In genomic region chr1:153627797-153628626, GRCh38 we compare ENCODE assay signal across 8 cellular contexts. TPM values are rescaled to one million over a fixed set of nuclear protein-coding genes. Genes with fewer than 3 reads are reported as not detected.
DNase-seq lines count a peak whose midpoint lies in the region; ATAC-seq and TF ChIP-seq lines count a peak whose summit lies in the region.

S100A1 (plus strand) TSS chr1:153628434; CDS start chr1:153630522, 2,088 bp downstream.

- H4K20me1 ChIP-seq in neural cell (ENCODE audit: insufficient read depth): no peaks in the 10 kb centered on the region

- H3K27me3 ChIP-seq in AG04450 (ENCODE audit: control insufficient read depth, insufficient read depth, low read length) (no peaks in the 10 kb centered on the region), Panc1 (ENCODE audit: control insufficient read depth, insufficient read depth, low read length) (no peaks in the 10 kb centered on the region), neural cell (ENCODE audit: insufficient read depth, low read depth, low read length) (no peaks in the 10 kb centered on the region)

- no peak within 1 kb of the TSS for H3K9ac ChIP-seq in neural cell (ENCODE audit: low read length)

- no peak within 1 kb of the TSS for H3K4me2 ChIP-seq in neural cell (ENCODE audit: low read length)

- DNase-seq in AG04450 (ENCODE audit: low read depth, low spot score) (no peak), Panc1 (ENCODE audit: low read depth, low spot score) (no peak), fibroblast of mammary gland (ENCODE audit: low read depth) (no peak), SHP77 (lab: John Stamatoyannopoulos, UW) (no peak), NCI-H146 (lab: John Stamatoyannopoulos, UW) (no peak), NCI-H146 treated with DMSO at 0.1 percent for 48 hours (lab: John Stamatoyannopoulos, UW; ENCODE audit: unreplicated experiment) (no peak)
- DNase-seq in stimulated activated CD4-positive, alpha-beta T cell treated with anti-CD3 and anti-CD28 coated beads, Interleukin-15, amount 100 ng/mL, for 24 hours: no peak

- peak within 1 kb of the TSS; percentile 80 for H3K4me3 ChIP-seq in AG04450 (ENCODE audit: low read depth, low read length)
- peak within 1 kb of the TSS; percentile 53 to 79 for H3K4me3 ChIP-seq in Panc1 (ENCODE audit: low read depth in 2 of 2, low read length in 2 of 2)
- peak within 1 kb of the TSS; percentile 87 for H3K4me3 ChIP-seq in fibroblast of mammary gland (ENCODE audit: control insufficient read depth, low read depth, low read length)
- H3K4me3 ChIP-seq in neural cell (ENCODE audit: low read length): no peak within 1 kb of the TSS

- no peaks in the 10 kb centered on the region for H3K79me2 ChIP-seq in neural cell (replicated peaks; ENCODE audit: insufficient read depth, low read length)

- peak within 1 kb of the TSS; percentile 92 for H3K27ac ChIP-seq in AG04450 (ENCODE audit: low read depth, low read length)
- peak within 1 kb of the TSS; percentile 92 for H3K27ac ChIP-seq in Panc1 (ENCODE audit: low read length)
- H3K27ac ChIP-seq in neural cell (ENCODE audit: low read length): no peak within 1 kb of the TSS

- peaks cover 34% of the 10 kb centered on the region for H3K4me1 ChIP-seq in Panc1 (ENCODE audit: control insufficient read depth, insufficient read depth, low read length)

- no TSS peak for BruUV-seq in Panc1 (replicated peaks; lab: Mats Ljungman, UMichigan)

- CTCF ChIA-PET in AG04450 (lab: Charles Lee) (interaction anchor here (0.6 to 3.7 kb wide), 31 partner anchors 9 to 276 kb away, joined by 3 to 80 read pairs (median 6); partner anchors contain the start of genes S100A14, S100A16, S100A6 and SNAPIN), Panc1 (lab: Charles Lee) (interaction anchor here (0.5 to 1.5 kb wide), 9 partner anchors 10 to 150 kb away, joined by 3 to 12 read pairs (median 4); no protein-coding TSS in a partner anchor)

- no peaks in the 10 kb centered on the region for H3F3A ChIP-seq in neural cell (ENCODE audit: insufficient read depth, low read length, poor library complexity, severe bottlenecking)

- no peak for TF ChIP-seq RAD21 in neural cell (conservative IDR thresholded peaks at IDR 0.05)

- peak; percentile 61 for ATAC-seq in Panc1

- intact Hi-C loops in Panc1 (cut with micrococcal nuclease; ENCODE audit: unreplicated experiment): no loop called here

- no peak for TF ChIP-seq CTCF in AG04450 (IDR thresholded peaks at IDR 0.05; ENCODE audit: low read depth, low read length)
- no peak for TF ChIP-seq CTCF in Panc1 (IDR thresholded peaks at IDR 0.05)
- TF ChIP-seq CTCF in fibroblast of mammary gland (conservative IDR thresholded peaks at IDR 0.05; ENCODE audit: control insufficient read depth, insufficient read depth, low read depth, low read length): no peak
- TF ChIP-seq CTCF in neural cell (IDR thresholded peaks at IDR 0.05; ENCODE audit: poor library complexity, severe bottlenecking): no peak

- H2AFZ ChIP-seq in neural cell (ENCODE audit: low read depth, low read length): peak within 1 kb of the TSS; percentile 43

- no peaks in the 10 kb centered on the region for H3K9me2 ChIP-seq in neural cell (ENCODE audit: insufficient read depth, low read length)

- in situ Hi-C loops in Panc1 (cut with HindIII; ENCODE audit: low pct_unique_long_range_greater_than_20kb, low sequenced_read_pairs): no loop called here

- TF ChIP-seq EP300 in neural cell (conservative IDR thresholded peaks at IDR 0.05; ENCODE audit: poor library complexity, severe bottlenecking): no peak

- H3K36me3 ChIP-seq in Panc1 (ENCODE audit: control insufficient read depth, insufficient read depth, low read length) (no peaks in the 10 kb centered on the region), neural cell (ENCODE audit: insufficient read depth, low read length) (no peaks in the 10 kb centered on the region)

- H3K9me3 ChIP-seq in AG04450 (ENCODE audit: control insufficient read depth, insufficient read depth, low read length) (no peaks in the 10 kb centered on the region), Panc1 (ENCODE audit: control insufficient read depth, insufficient read depth, low read depth, low read length) (no peaks in the 10 kb centered on the region), neural cell (ENCODE audit: low read length) (no peaks in the 10 kb centered on the region)

- POLR2A ChIA-PET in AG04450 (lab: Yijun Ruan, JAX) (interaction anchor here (0.5 to 3.4 kb wide), 28 partner anchors 10 to 366 kb away, joined by 3 to 46 read pairs (median 4); partner anchors contain the start of genes RPS27, S100A14, S100A16 and S100A6), Panc1 (lab: Charles Lee) (interaction anchor here (0.6 to 1.3 kb wide), 7 partner anchors 9 to 631 kb away, joined by 3 to 6 read pairs (median 3); partner anchors contain the start of gene S100A16)

TF ChIP-seq in neural cell, 6 proteins besides CTCF, POLR2A, EP300 and RAD21:
- TF ChIP-seq SMC3 (conservative IDR thresholded peaks at IDR 0.05; ENCODE audit: poor library complexity) (no peak), POLR2AphosphoS5 (IDR thresholded peaks at IDR 0.05) (no peak), TAF1 (IDR thresholded peaks at IDR 0.05; ENCODE audit: low read depth) (no peak), MXI1 (conservative IDR thresholded peaks at IDR 0.05; ENCODE audit: poor library complexity, severe bottlenecking) (no peak), EZH2 (IDR thresholded peaks at IDR 0.05; ENCODE audit: borderline replicate concordance, insufficient read depth, low read length, poor library complexity, severe bottlenecking) (no peak)
- TF ChIP-seq, protein P1, sequence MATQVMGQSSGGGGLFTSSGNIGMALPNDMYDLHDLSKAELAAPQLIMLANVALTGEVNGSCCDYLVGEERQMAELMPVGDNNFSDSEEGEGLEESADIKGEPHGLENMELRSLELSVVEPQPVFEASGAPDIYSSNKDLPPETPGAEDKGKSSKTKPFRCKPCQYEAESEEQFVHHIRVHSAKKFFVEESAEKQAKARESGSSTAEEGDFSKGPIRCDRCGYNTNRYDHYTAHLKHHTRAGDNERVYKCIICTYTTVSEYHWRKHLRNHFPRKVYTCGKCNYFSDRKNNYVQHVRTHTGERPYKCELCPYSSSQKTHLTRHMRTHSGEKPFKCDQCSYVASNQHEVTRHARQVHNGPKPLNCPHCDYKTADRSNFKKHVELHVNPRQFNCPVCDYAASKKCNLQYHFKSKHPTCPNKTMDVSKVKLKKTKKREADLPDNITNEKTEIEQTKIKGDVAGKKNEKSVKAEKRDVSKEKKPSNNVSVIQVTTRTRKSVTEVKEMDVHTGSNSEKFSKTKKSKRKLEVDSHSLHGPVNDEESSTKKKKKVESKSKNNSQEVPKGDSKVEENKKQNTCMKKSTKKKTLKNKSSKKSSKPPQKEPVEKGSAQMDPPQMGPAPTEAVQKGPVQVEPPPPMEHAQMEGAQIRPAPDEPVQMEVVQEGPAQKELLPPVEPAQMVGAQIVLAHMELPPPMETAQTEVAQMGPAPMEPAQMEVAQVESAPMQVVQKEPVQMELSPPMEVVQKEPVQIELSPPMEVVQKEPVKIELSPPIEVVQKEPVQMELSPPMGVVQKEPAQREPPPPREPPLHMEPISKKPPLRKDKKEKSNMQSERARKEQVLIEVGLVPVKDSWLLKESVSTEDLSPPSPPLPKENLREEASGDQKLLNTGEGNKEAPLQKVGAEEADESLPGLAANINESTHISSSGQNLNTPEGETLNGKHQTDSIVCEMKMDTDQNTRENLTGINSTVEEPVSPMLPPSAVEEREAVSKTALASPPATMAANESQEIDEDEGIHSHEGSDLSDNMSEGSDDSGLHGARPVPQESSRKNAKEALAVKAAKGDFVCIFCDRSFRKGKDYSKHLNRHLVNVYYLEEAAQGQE (IDR thresholded peaks at IDR 0.05; ENCODE audit: borderline replicate concordance): no peak

RNA-seq across cellular contexts. Expression of gene S100A1, which starts in this region (rescaled TPM):
- polyA plus RNA-seq in AG04450 (2011; rRNA removed) (0.21 and 0.31 TPM in 2 replicates), neural cell (not detected in 2 replicates)
- polyA minus RNA-seq in AG04450 (2011; rRNA and poly(A)+ RNA removed): 0.46 and 1.00 TPM in 2 replicates
- 2.9 TPM for total RNA-seq in Panc1 (2021; ENCODE audit: unreplicated experiment)
- 8.0 TPM for polyA plus RNA-seq in Panc1 (2012; ENCODE audit: insufficient read length)
- not detected in 2 replicates for polyA minus RNA-seq in neural cell
